ENCODE assay signal across 1 cellular context in genomic region chr9:94259077-94259847, GRCh38.
TF ChIP-seq lines count a peak whose summit lies in the region.

Gene ZNF169 (plus strand): TSS chr9:94259298. CDS start chr9:94278813, 19,515 bp downstream.

TF ChIP-seq in IMR-90, 13 proteins besides CTCF, POLR2A, EP300 and RAD21:
- TF ChIP-seq, protein P1, sequence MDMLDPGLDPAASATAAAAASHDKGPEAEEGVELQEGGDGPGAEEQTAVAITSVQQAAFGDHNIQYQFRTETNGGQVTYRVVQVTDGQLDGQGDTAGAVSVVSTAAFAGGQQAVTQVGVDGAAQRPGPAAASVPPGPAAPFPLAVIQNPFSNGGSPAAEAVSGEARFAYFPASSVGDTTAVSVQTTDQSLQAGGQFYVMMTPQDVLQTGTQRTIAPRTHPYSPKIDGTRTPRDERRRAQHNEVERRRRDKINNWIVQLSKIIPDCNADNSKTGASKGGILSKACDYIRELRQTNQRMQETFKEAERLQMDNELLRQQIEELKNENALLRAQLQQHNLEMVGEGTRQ (IDR thresholded peaks at IDR 0.05; ENCODE audit: low read depth, low read length), result peak; percentile 25; the same call in 1 of the 2 replicates
- TF ChIP-seq MXI1 (IDR thresholded peaks at IDR 0.05; ENCODE audit: borderline replicate concordance, low read depth, low read length) (peak; percentile 54; the same call in 1 of the 2 replicates), RCOR1 (IDR thresholded peaks at IDR 0.05; ENCODE audit: insufficient replicate concordance, low read length) (peak; percentile 43), CHD1 (IDR thresholded peaks at IDR 0.05; ENCODE audit: low read depth, low read length) (no peak), MAZ (IDR thresholded peaks at IDR 0.05; ENCODE audit: borderline replicate concordance, low read depth, low read length) (peak; percentile 17; the same call in 1 of the 2 replicates), SMC3 (IDR thresholded peaks at IDR 0.05; ENCODE audit: low read depth, low read length) (no peak)
